6 cellular contexts compared by ENCODE assay signal in genomic region chr5:181205402-181205734, GRCh38. TPM values are rescaled to one million over a fixed set of nuclear protein-coding genes. Genes with fewer than 3 reads are reported as not detected.
DNase-seq lines count a peak whose midpoint lies in the region; ATAC-seq and TF ChIP-seq lines count a peak whose summit lies in the region.

No MANE protein-coding gene starts in this region.

- no peaks in the 10 kb centered on the region for H3K27me3 ChIP-seq in HAP-1 (ENCODE audit: low read depth)
- H3K27me3 ChIP-seq in neuronal stem cell (ENCODE audit: control insufficient read depth in 3 of 3, insufficient read depth in 3 of 3, low read depth in 1 of 3, low read length in 3 of 3) = peaks cover 14 to 48% (median 42%) of the 10 kb centered on the region in 3 experiments

- no peak overlapping the region for H2AK5ac ChIP-seq in neuronal stem cell (ENCODE audit: low read depth, low read length)

- WGBS in neuronal stem cell (ENCODE audit: extremely low coverage in 2 of 2, insufficient read length in 2 of 2, insufficient replicate concordance in 1 of 2), 2 donors = no CpG with 5 or more reads among the region's 26 CpGs

- H3K23ac ChIP-seq in neuronal stem cell (ENCODE audit: low read depth, low read length, poor library complexity) = peak overlapping the region; percentile 43

- H3K4me3 ChIP-seq in HAP-1 (peak overlapping the region; percentile 38), cardiac fibroblast (replicated peaks in 1 of 2; ENCODE audit: low read depth in 2 of 2, low read length in 2 of 2) (peak overlapping the region; percentile 40 to 55), neuronal stem cell (ENCODE audit: low read length in 2 of 2) (peak overlapping the region; percentile 59 to 80)

- no peak overlapping the region for H3K9ac ChIP-seq in neuronal stem cell (ENCODE audit: low read depth, low read length, poor library complexity)

- H2BK120ac ChIP-seq in neuronal stem cell (ENCODE audit: low read depth, low read length) = no peak overlapping the region

- peak overlapping the region; percentile 93 for H3K4me2 ChIP-seq in neuronal stem cell (ENCODE audit: insufficient read depth, low read length, poor library complexity, severe bottlenecking)

- H3K79me1 ChIP-seq in neuronal stem cell (ENCODE audit: low read depth, low read length) = no peaks in the 10 kb centered on the region

- H4K91ac ChIP-seq in neuronal stem cell (ENCODE audit: low read depth, low read length, poor library complexity) = no peak overlapping the region

- H2BK5ac ChIP-seq in neuronal stem cell (ENCODE audit: low read length) = no peak overlapping the region

- no peak overlapping the region for H2BK12ac ChIP-seq in neuronal stem cell (ENCODE audit: low read length)

- no peak overlapping the region for H3K27ac ChIP-seq in neuronal stem cell (replicated peaks; ENCODE audit: low read length)

- H3K36me3 ChIP-seq in HAP-1 (replicated peaks) (no peaks in the 10 kb centered on the region), neuronal stem cell (replicated peaks in 1 of 2; ENCODE audit: control insufficient read depth in 2 of 2, insufficient read depth in 2 of 2, low read length in 2 of 2) (no peaks in the 10 kb centered on the region)

- H3K4me1 ChIP-seq in HAP-1 (peaks cover 12% of the 10 kb centered on the region), neuronal stem cell (ENCODE audit: control insufficient read depth in 2 of 2, insufficient read depth in 1 of 2, low read depth in 1 of 2, low read length in 2 of 2) (peaks cover 2 to 5% of the 10 kb centered on the region in 2 donors)

- no peaks in the 10 kb centered on the region for H3K9me3 ChIP-seq in HAP-1
- H3K9me3 ChIP-seq in neuronal stem cell (replicated peaks in 1 of 2; ENCODE audit: control insufficient read depth in 2 of 2, insufficient read depth in 1 of 2, low read depth in 1 of 2, low read length in 2 of 2) = no peaks in the 10 kb centered on the region

- no peak overlapping the region for H3K14ac ChIP-seq in neuronal stem cell (ENCODE audit: low read length)

- no peak overlapping the region for H3K4ac ChIP-seq in neuronal stem cell (ENCODE audit: low read length)

- H3K18ac ChIP-seq in neuronal stem cell (ENCODE audit: low read length) = peak overlapping the region; percentile 8

- no peak overlapping the region for H2BK15ac ChIP-seq in neuronal stem cell (ENCODE audit: low read length)

- in situ Hi-C loops in HAP-1 (cut with MboI; ENCODE audit: low sequenced_read_pairs) = no loop called here

- no peak for TF ChIP-seq CTCF in cardiac fibroblast (IDR thresholded peaks at IDR 0.05; ENCODE audit: low read depth, low read length)

- H2AFZ ChIP-seq in neuronal stem cell (ENCODE audit: low read length) = peak overlapping the region; percentile 87

- no peak for ATAC-seq in HG03521 (IDR thresholded peaks at IDR 0.05; ENCODE audit: unreplicated experiment)

- peak in 1 of 2 experiments; percentile 31 for DNase-seq in HAP-1 (ENCODE audit: low spot score in 2 of 2)
- no peak for DNase-seq in cardiac fibroblast (ENCODE audit: low read depth in 2 of 2)
- DNase-seq in neuronal stem cell (ENCODE audit: low spot score) = no peak
- DNase-seq in DMS 273 treated with DMSO at 0.1 percent for 48 hours (lab: John Stamatoyannopoulos, UW) = no peak
- no peak for DNase-seq in stimulated activated CD4-positive, alpha-beta T cell treated with anti-CD3 and anti-CD28 coated beads, Interleukin-4, amount 100 ng/mL, for 4 hours

- no peak overlapping the region for H4K8ac ChIP-seq in neuronal stem cell (ENCODE audit: low read depth, low read length)

RNA-seq across cellular contexts. Expression of gene TRIM7, which starts 0.4 kb away (rescaled TPM):
- polyA plus RNA-seq in neuronal stem cell (2013, experiment 1 of 2) = 0.28 TPM
- 0.28 TPM for polyA plus RNA-seq in neuronal stem cell (2013, experiment 2 of 2)

RNA-seq across cellular contexts. Expression of gene TRIM41, which starts 17.7 kb away (rescaled TPM):
- 21.0 TPM for polyA plus RNA-seq in neuronal stem cell (2013, experiment 1 of 2)
- polyA plus RNA-seq in neuronal stem cell (2013, experiment 2 of 2) = 21.3 TPM

RNA-seq across cellular contexts. Expression of gene RACK1, which starts 38.3 kb away (rescaled TPM):
- 3,697 TPM for polyA plus RNA-seq in neuronal stem cell (2013, experiment 1 of 2)
- polyA plus RNA-seq in neuronal stem cell (2013, experiment 2 of 2) = 3,656 TPM

RNA-seq across cellular contexts. Expression of gene TRIM52, which starts 55.6 kb away (rescaled TPM):
- 4.1 TPM for polyA plus RNA-seq in neuronal stem cell (2013, experiment 1 of 2)
- polyA plus RNA-seq in neuronal stem cell (2013, experiment 2 of 2) = 4.4 TPM

RNA-seq across cellular contexts. Expression of gene OR2V2, which starts 58.0 kb away (rescaled TPM):
- not detected for polyA plus RNA-seq in neuronal stem cell (2013, experiment 1 of 2)
- polyA plus RNA-seq in neuronal stem cell (2013, experiment 2 of 2) = not detected
